Comparison of ENCODE assay signal across 16 cellular contexts in genomic region chr17:83178533-83179201, GRCh38.
DNase-seq lines count a peak whose midpoint lies in the region; ATAC-seq and TF ChIP-seq lines count a peak whose summit lies in the region.
"Had no signal": no experiment of that assay in that cellular context is flagged by ENCODE, and none has a peak within 500 bp of the region (broad histone marks: within the 10 kb centered on the region; RNA-seq: fewer than 3 reads in every experiment).

No MANE protein-coding gene starts in this region.

- H3K4me3 Mint-ChIP-seq in type B pancreatic cell, result no peak overlapping the region
- H3K4me3 Mint-ChIP-seq: activated naive CD4-positive, alpha-beta T cell treated with anti-CD3 and anti-CD28 coated beads for 36 hours; B cell had no signal

- H3K9ac ChIP-seq in colonic mucosa (ENCODE audit: low read depth in 2 of 2, low read length in 2 of 2), result no peak overlapping the region
- H3K9ac ChIP-seq: KMS-11 had no signal

- no peak overlapping the region for H3K27ac Mint-ChIP-seq in type B pancreatic cell
- H3K27ac Mint-ChIP-seq: activated naive CD4-positive, alpha-beta T cell treated with anti-CD3 and anti-CD28 coated beads for 36 hours; B cell had no signal

- H3K9me3 Mint-ChIP-seq in type B pancreatic cell, result no peaks in the 10 kb centered on the region
- H3K9me3 Mint-ChIP-seq: activated naive CD4-positive, alpha-beta T cell treated with anti-CD3 and anti-CD28 coated beads for 36 hours had no signal

- H3K36me3 Mint-ChIP-seq in type B pancreatic cell, result no peaks in the 10 kb centered on the region

- H3K4me3 ChIP-seq in left ventricle myocardium inferior (no peak overlapping the region), colonic mucosa (no peak overlapping the region)
- H3K4me3 ChIP-seq: Peyer's patch, prostate gland had no signal

- TF ChIP-seq CTCF in left ventricle myocardium inferior (IDR thresholded peaks at IDR 0.05; ENCODE audit: borderline replicate concordance) (no peak), colonic mucosa (IDR thresholded peaks at IDR 0.05) (no peak), type B pancreatic cell (conservative IDR thresholded peaks at IDR 0.05) (no peak)

- intact Hi-C loops in left ventricle myocardium inferior (cut with micrococcal nuclease) (no loop called here), Right ventricle myocardium inferior (cut with DNase I) (no loop called here), colonic mucosa (cut with DNase I) (no loop called here)

- ATAC-seq in Right ventricle myocardium inferior (no peak), GM18868 (IDR thresholded peaks at IDR 0.05; ENCODE audit: unreplicated experiment) (no peak)

- DNase-seq in left ventricle myocardium inferior (no peak), Right ventricle myocardium inferior (ENCODE audit: missing footprints) (no peak), colonic mucosa (peak; percentile 11), mucosa of gallbladder (ENCODE audit: low spot score) (peak; percentile 8), type B pancreatic cell (ENCODE audit: extremely low spot score, unreplicated experiment) (peak; percentile 59), RKO (ENCODE audit: low spot score) (no peak), NCI-H345 treated with DMSO at 0.1 percent for 48 hours (lab: John Stamatoyannopoulos, UW; ENCODE audit: unreplicated experiment) (no peak)
- DNase-seq: kidney glomerular epithelial cell; NCI-H526 treated with DMSO at 0.1 percent for 48 hours; stimulated activated CD4-positive, alpha-beta T cell treated with anti-CD3 and anti-CD28 coated beads, Interleukin-15, amount 100 ng/mL, for 24 hours had no signal

- H3K4me1 ChIP-seq in left ventricle myocardium inferior (peaks cover 10% of the 10 kb centered on the region), colonic mucosa (no peaks in the 10 kb centered on the region)

- H3K27me3 ChIP-seq in left ventricle myocardium inferior (ENCODE audit: low read depth), result no peaks in the 10 kb centered on the region
- H3K27me3 ChIP-seq in colonic mucosa, result no peaks in the 10 kb centered on the region
- H3K27me3 ChIP-seq: Peyer's patch had no signal

- H3K4me1 Mint-ChIP-seq in type B pancreatic cell (ENCODE audit: unreplicated experiment), result peaks cover 50% of the 10 kb centered on the region

- H3K9me3 ChIP-seq in left ventricle myocardium inferior (replicated peaks), result no peaks in the 10 kb centered on the region
- H3K9me3 ChIP-seq in colonic mucosa, result no peaks in the 10 kb centered on the region
- H3K9me3 ChIP-seq: Peyer's patch, prostate gland had no signal

- H3K36me3 ChIP-seq in left ventricle myocardium inferior (no peaks in the 10 kb centered on the region), colonic mucosa (no peaks in the 10 kb centered on the region)
- H3K36me3 ChIP-seq: Peyer's patch, prostate gland had no signal

- H3K27me3 Mint-ChIP-seq in type B pancreatic cell, result peaks cover 3% of the 10 kb centered on the region

- peak overlapping the region; percentile 3 for H3K27ac ChIP-seq in left ventricle myocardium inferior (replicated peaks)
- no peak overlapping the region for H3K27ac ChIP-seq in colonic mucosa
- H3K27ac ChIP-seq: KMS-11, Peyer's patch had no signal

Comparison
In these comparisons a context has a peak if more than half of its experiments do, and no peak if none do; other contexts are left out.
1. DNase-seq: peak in colonic mucosa (single experiment), mucosa of gallbladder (single experiment) and type B pancreatic cell (single experiment); none in left ventricle myocardium inferior (single experiment), Right ventricle myocardium inferior (single experiment), RKO (single experiment) and NCI-H345 treated with DMSO at 0.1 percent for 48 hours (single experiment).